ENCODE assay signal across 8 cellular contexts in the genomic region with DNA sequence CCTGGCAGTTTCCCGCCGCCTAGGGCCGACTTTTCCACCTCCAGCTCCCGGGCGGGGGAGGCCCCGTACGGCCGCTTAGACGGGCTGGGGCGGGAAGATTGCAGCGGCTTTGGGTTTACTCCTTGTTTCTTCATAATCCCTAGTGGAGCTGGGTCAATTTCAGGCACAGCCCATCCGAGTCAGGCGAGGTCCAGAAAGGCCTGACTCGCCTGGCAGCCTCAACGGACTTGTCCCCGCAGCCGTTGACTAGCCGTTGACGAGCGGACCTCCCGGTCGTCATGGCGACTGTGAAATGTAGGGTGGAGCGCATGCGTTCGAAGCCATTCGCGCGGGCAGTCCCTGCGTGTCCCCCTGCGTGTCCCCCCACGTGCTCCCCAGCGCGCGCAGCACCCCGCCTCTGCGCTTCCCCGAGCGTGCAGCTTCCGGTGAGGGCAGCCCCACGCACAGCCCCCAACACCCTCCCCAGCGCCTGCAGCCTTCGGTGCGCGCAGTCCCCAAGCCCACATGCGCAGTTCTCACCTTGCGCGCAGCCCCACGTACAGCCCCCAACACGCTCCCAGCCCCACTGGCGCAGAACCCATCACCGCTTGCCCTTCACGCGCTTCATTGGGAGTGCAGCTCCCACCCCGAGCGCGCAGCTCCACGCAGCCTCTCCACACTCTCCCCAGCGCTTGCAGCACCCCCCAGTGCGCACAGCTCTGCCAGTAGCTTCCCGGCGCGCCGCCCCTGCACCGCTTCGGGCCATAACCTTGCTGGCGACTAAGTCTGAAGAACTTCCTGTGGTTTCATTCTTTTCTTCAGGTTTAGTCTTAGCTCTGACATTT.
DNase-seq lines count a peak whose midpoint lies in the region; ATAC-seq lines count a peak whose summit lies in the region.

No MANE protein-coding gene starts in this region.

- POLR2A ChIA-PET in activated CD4-positive, alpha-beta memory T cell treated with anti-CD3 and anti-CD28 coated beads, Interleukin-2, amount 10 ng/mL, durations not matched to agents 7 days and 5 days (lab: Charles Lee) = no interaction called here

- no peak overlapping the region for H3K27ac Mint-ChIP-seq in activated CD4-positive, alpha-beta memory T cell treated with anti-CD3 and anti-CD28 coated beads, Interleukin-2, amount 10 ng/mL, durations not matched to agents 7 days and 5 days

- H3K27me3 Mint-ChIP-seq in activated CD4-positive, alpha-beta memory T cell treated with anti-CD3 and anti-CD28 coated beads, Interleukin-2, amount 10 ng/mL, durations not matched to agents 7 days and 5 days = peaks cover 34% of the 10 kb centered on the region

- H3K4me3 Mint-ChIP-seq in activated CD4-positive, alpha-beta memory T cell treated with anti-CD3 and anti-CD28 coated beads, Interleukin-2, amount 10 ng/mL, durations not matched to agents 7 days and 5 days = peak overlapping the region; percentile 42

- peaks cover 10% of the 10 kb centered on the region for H3K4me1 Mint-ChIP-seq in activated CD4-positive, alpha-beta memory T cell treated with anti-CD3 and anti-CD28 coated beads, Interleukin-2, amount 10 ng/mL, durations not matched to agents 7 days and 5 days

- H3K9me3 Mint-ChIP-seq in activated CD4-positive, alpha-beta memory T cell treated with anti-CD3 and anti-CD28 coated beads, Interleukin-2, amount 10 ng/mL, durations not matched to agents 7 days and 5 days = no peaks in the 10 kb centered on the region

- H3K36me3 Mint-ChIP-seq in activated CD4-positive, alpha-beta memory T cell treated with anti-CD3 and anti-CD28 coated beads, Interleukin-2, amount 10 ng/mL, durations not matched to agents 7 days and 5 days (ENCODE audit: low read depth) = no peaks in the 10 kb centered on the region

- CTCF ChIA-PET in activated CD4-positive, alpha-beta memory T cell treated with anti-CD3 and anti-CD28 coated beads, Interleukin-2, amount 10 ng/mL, durations not matched to agents 7 days and 5 days (lab: Charles Lee) = no interaction called here

- ATAC-seq in GM21786 (IDR thresholded peaks at IDR 0.05; ENCODE audit: unreplicated experiment) (no peak), GM21390 (IDR thresholded peaks at IDR 0.05; ENCODE audit: unreplicated experiment) (no peak)

- DNase-seq in DMS79 treated with DMSO at 0.1 percent for 48 hours (lab: John Stamatoyannopoulos, UW) (peak; percentile 60), NCI-H1417 treated with DMSO at 0.1 percent for 48 hours (lab: John Stamatoyannopoulos, UW) (peak; percentile 46), glomerular visceral epithelial cell (ENCODE audit: extremely low spot score) (peak; percentile 82), occipital lobe (lab: John Stamatoyannopoulos, UW) (peak; percentile 78), AML-193 (lab: John Stamatoyannopoulos, UW) (no peak)
- DNase-seq in activated CD4-positive, alpha-beta memory T cell treated with anti-CD3 and anti-CD28 coated beads, Interleukin-2, amount 10 ng/mL, durations not matched to agents 7 days and 5 days = no peak

Comparison
In these comparisons a context has a peak if more than half of its experiments do, and no peak if none do; other contexts are left out.
1. DNase-seq: peak in DMS79 treated with DMSO at 0.1 percent for 48 hours (single experiment), NCI-H1417 treated with DMSO at 0.1 percent for 48 hours (single experiment), glomerular visceral epithelial cell (single experiment) and occipital lobe (single experiment); none in activated CD4-positive, alpha-beta memory T cell treated with anti-CD3 and anti-CD28 coated beads, Interleukin-2, amount 10 ng/mL, durations not matched to agents 7 days and 5 days (single experiment) and AML-193 (0 of 2).